13 cellular contexts compared by ENCODE assay signal in the genomic region with DNA sequence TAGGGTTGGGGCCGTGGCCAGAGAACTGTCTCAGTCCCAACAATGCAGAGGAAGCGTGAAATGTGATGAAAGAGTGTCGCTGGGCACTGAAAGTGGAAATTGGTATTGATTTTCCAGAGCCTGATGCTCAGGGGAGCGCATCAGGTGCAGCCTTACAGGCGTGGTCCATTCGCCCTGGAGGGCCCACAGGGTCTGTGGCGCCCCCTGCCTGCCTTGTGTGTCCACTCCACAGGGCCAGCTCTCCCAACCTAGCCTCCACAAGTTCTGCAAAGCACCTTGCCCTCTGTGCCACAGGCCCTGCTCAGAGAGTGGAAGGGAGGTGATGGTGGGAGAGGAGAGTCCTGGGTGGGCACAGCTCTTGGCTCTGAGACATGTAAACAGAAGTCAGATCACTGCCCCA. TPM values are rescaled to one million over a fixed set of nuclear protein-coding genes. Genes with fewer than 3 reads are reported as not detected.
A peak's percentile ranks its signal among the peaks of the same experiment; 100 is the strongest.
DNase-seq lines count a peak whose midpoint lies in the region; ATAC-seq, FAIRE-seq and TF ChIP-seq lines count a peak whose summit lies in the region.
"Had no signal": no experiment of that assay in that cellular context is flagged by ENCODE, and none has a peak within 500 bp of the region (broad histone marks: within the 10 kb centered on the region; RNA-seq: fewer than 3 reads in every experiment).

No MANE protein-coding gene starts in this region.

- H3K4me3 Mint-ChIP-seq in HFFc6 (no peak overlapping the region), chondrocyte (ENCODE audit: unreplicated experiment) (no peak overlapping the region)
- H3K4me3 Mint-ChIP-seq: stimulated activated effector memory CD8-positive, alpha-beta T cell treated with anti-CD3 and anti-CD28 coated beads, Interleukin-12 subunit alpha, Interleukin-12 subunit beta, amount 100 ng/mL, for 72 hours had no signal

- H3K27me3 Mint-ChIP-seq in HFFc6 (ENCODE audit: insufficient read depth) (peaks cover 40% of the 10 kb centered on the region), chondrocyte (ENCODE audit: low read depth) (peaks cover 38% of the 10 kb centered on the region)

- no peak for FAIRE-seq in H54 (lab: Jason Lieb, UNC)

- ATAC-seq in left cardiac atrium: no peak
- no peak for ATAC-seq in stimulated activated naive CD8-positive, alpha-beta T cell treated with anti-CD3 and anti-CD28 coated beads, Interleukin-15, Interleukin-2, amounts not matched to agents 100 U/mL and 50 U/mL, for 24 hours
- no peak for ATAC-seq in HG02571 (IDR thresholded peaks at IDR 0.05; ENCODE audit: unreplicated experiment)
- ATAC-seq: mucosa of descending colon; stimulated activated effector memory CD8-positive, alpha-beta T cell treated with anti-CD3 and anti-CD28 coated beads, Interleukin-12 subunit alpha, Interleukin-12 subunit beta, amount 100 ng/mL, for 72 hours had no signal

- H3K9me3 Mint-ChIP-seq in HFFc6: no peaks in the 10 kb centered on the region
- no peaks in the 10 kb centered on the region for H3K9me3 Mint-ChIP-seq in chondrocyte (ENCODE audit: low read depth)
- H3K9me3 Mint-ChIP-seq: stimulated activated effector memory CD8-positive, alpha-beta T cell treated with anti-CD3 and anti-CD28 coated beads, Interleukin-12 subunit alpha, Interleukin-12 subunit beta, amount 100 ng/mL, for 72 hours had no signal

- peak; percentile 27; the same call in 1 of the 2 replicates for TF ChIP-seq CTCF in HFFc6 (IDR thresholded peaks at IDR 0.05)
- TF ChIP-seq CTCF in chondrocyte (IDR thresholded peaks at IDR 0.05): peak; percentile 21

- no peak overlapping the region for H3K27ac Mint-ChIP-seq in HFFc6
- no peak overlapping the region for H3K27ac Mint-ChIP-seq in chondrocyte (ENCODE audit: unreplicated experiment)
- H3K27ac Mint-ChIP-seq: stimulated activated effector memory CD8-positive, alpha-beta T cell treated with anti-CD3 and anti-CD28 coated beads, Interleukin-12 subunit alpha, Interleukin-12 subunit beta, amount 100 ng/mL, for 72 hours had no signal

- DNase-seq in cardiac septum (ENCODE audit: low spot score): peak; percentile 35
- DNase-seq in left cardiac atrium: no peak
- DNase-seq in HFFc6: no peak
- DNase-seq in chondrocyte (ENCODE audit: low spot score): no peak
- peak; percentile 19 for DNase-seq in stimulated activated naive CD8-positive, alpha-beta T cell treated with anti-CD3 and anti-CD28 coated beads, Interleukin-15, Interleukin-2, amounts not matched to agents 100 U/mL and 50 U/mL, for 24 hours
- DNase-seq in SIG-M5 (lab: John Stamatoyannopoulos, UW): no peak
- DNase-seq in H54 (ENCODE audit: insufficient read length, low spot score): no peak
- DNase-seq: activated T-cell treated with anti-CD3 and anti-CD28 coated beads, Interleukin-2, amount 50 U/mL, for 1 hour; cerebellar nuclear complex; mucosa of descending colon had no signal

- no peak for TF ChIP-seq POLR2A in H54 (IDR thresholded peaks at IDR 0.05; ENCODE audit: low read depth, low read length)

- intact Hi-C loops in cardiac septum (cut with DNase I) (loop anchor here (10.0 kb wide), 1 partner anchor 94 kb away; no protein-coding TSS in a partner anchor), left cardiac atrium (cut with DNase I) (loop anchor here in 1 of 2 donors (10.0 kb wide), 1 partner anchor 94 kb away; no protein-coding TSS in a partner anchor)

- H3K36me3 Mint-ChIP-seq in HFFc6 (ENCODE audit: low read depth) (no peaks in the 10 kb centered on the region), chondrocyte (ENCODE audit: low read depth) (no peaks in the 10 kb centered on the region)
- H3K36me3 Mint-ChIP-seq: stimulated activated effector memory CD8-positive, alpha-beta T cell treated with anti-CD3 and anti-CD28 coated beads, Interleukin-12 subunit alpha, Interleukin-12 subunit beta, amount 100 ng/mL, for 72 hours had no signal

- no peaks in the 10 kb centered on the region for H3K4me1 Mint-ChIP-seq in HFFc6 (ENCODE audit: low read depth)
- H3K4me1 Mint-ChIP-seq in chondrocyte (ENCODE audit: low read depth): no peaks in the 10 kb centered on the region
- H3K4me1 Mint-ChIP-seq: stimulated activated effector memory CD8-positive, alpha-beta T cell treated with anti-CD3 and anti-CD28 coated beads, Interleukin-12 subunit alpha, Interleukin-12 subunit beta, amount 100 ng/mL, for 72 hours had no signal

RNA-seq across cellular contexts. Expression of a gene that starts 54.9 kb away (rescaled TPM):
- total RNA-seq in cardiac septum: 0.46 TPM
- under 1 TPM in 1 of 2 donors, not detected in 1; 0.18 TPM for total RNA-seq in left cardiac atrium
- total RNA-seq in HFFc6 (2021; fragmentation: NEBNext Ultra II Directional; extraction: Animal tissue kit (Norgen Biotek cat#: 25700)): not detected
- not detected in 3 replicates for total RNA-seq in chondrocyte
- total RNA-seq: T-helper 2 cell treated with Interferon-gamma antibody and Interleukin-4, amounts not matched to agents 100 ng/mL and 5 ng/mL, for 36 hours had no signal

Comparison
In these comparisons a context has a peak if more than half of its experiments do, and no peak if none do; other contexts are left out.
1. DNase-seq: peak in cardiac septum (single experiment) and stimulated activated naive CD8-positive, alpha-beta T cell treated with anti-CD3 and anti-CD28 coated beads, Interleukin-15, Interleukin-2, amounts not matched to agents 100 U/mL and 50 U/mL, for 24 hours (single experiment); none in left cardiac atrium (single experiment), HFFc6 (single experiment), chondrocyte (single experiment), SIG-M5 (single experiment) and H54 (single experiment).